ENCODE assay signal across 1 cellular context in the genomic region with DNA sequence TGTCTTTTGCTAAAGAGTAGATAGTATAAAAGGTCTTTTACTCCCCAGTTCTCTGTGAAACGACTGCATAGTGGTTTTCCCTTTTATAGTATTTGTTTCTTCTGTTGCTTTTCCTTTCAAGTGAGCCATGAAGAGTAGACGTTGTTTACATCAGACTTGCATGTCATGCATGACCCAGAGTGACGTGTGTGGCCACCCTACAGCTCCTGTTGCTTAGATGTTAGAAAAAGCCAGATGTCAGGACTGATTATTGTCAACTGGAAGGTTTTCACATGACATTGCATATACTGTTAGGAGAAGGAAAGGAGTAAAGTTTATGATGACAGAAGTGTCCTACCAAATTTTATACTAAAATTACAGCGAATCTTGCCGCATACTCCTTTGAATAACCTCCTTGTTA.
TF ChIP-seq lines count a peak whose summit lies in the region.

No MANE protein-coding gene starts in this region.

TF ChIP-seq in K562, 482 proteins besides CTCF, POLR2A, EP300 and RAD21 (continued from another document and continues in another):
- TF ChIP-seq, protein P1, sequence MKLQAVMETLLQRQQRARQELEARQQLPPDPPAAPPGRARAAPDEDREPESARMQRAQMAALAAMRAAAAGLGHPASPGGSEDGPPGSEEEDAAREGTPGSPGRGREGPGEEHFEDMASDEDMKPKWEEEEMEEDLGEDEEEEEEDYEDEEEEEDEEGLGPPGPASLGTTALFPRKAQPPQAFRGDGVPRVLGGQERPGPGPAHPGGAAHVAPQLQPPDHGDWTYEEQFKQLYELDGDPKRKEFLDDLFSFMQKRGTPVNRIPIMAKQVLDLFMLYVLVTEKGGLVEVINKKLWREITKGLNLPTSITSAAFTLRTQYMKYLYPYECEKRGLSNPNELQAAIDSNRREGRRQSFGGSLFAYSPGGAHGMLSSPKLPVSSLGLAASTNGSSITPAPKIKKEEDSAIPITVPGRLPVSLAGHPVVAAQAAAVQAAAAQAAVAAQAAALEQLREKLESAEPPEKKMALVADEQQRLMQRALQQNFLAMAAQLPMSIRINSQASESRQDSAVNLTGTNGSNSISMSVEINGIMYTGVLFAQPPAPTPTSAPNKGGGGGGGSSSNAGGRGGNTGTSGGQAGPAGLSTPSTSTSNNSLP (IDR thresholded peaks at IDR 0.05; ENCODE audit: borderline replicate concordance, low read depth, low read length): no peak
- TF ChIP-seq FOXK2 (conservative IDR thresholded peaks at IDR 0.05 in 1 of 2, IDR thresholded peaks at IDR 0.05 in 1 of 2; ENCODE audit: low read depth in 2 of 2): peak; percentile 97 to 98
- TF ChIP-seq, protein P2, sequence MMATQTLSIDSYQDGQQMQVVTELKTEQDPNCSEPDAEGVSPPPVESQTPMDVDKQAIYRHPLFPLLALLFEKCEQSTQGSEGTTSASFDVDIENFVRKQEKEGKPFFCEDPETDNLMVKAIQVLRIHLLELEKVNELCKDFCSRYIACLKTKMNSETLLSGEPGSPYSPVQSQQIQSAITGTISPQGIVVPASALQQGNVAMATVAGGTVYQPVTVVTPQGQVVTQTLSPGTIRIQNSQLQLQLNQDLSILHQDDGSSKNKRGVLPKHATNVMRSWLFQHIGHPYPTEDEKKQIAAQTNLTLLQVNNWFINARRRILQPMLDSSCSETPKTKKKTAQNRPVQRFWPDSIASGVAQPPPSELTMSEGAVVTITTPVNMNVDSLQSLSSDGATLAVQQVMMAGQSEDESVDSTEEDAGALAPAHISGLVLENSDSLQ (IDR thresholded peaks at IDR 0.05): peak; percentile 87
- TF ChIP-seq TBL1XR1 (IDR thresholded peaks at IDR 0.05; ENCODE audit: low read length in 2 of 2): peak in 1 of 2 experiments; percentile 75; a peak in 2 of 4 replicates
- TF ChIP-seq NR2C1 (IDR thresholded peaks at IDR 0.05): no peak
- TF ChIP-seq NR2C1 (tag; IDR thresholded peaks at IDR 0.05): peak; percentile 73; the same call in 1 of the 2 replicates
- TF ChIP-seq SMAD4 (CRISPR knock-in tag; conservative IDR thresholded peaks at IDR 0.05): no peak
- TF ChIP-seq, protein P3, sequence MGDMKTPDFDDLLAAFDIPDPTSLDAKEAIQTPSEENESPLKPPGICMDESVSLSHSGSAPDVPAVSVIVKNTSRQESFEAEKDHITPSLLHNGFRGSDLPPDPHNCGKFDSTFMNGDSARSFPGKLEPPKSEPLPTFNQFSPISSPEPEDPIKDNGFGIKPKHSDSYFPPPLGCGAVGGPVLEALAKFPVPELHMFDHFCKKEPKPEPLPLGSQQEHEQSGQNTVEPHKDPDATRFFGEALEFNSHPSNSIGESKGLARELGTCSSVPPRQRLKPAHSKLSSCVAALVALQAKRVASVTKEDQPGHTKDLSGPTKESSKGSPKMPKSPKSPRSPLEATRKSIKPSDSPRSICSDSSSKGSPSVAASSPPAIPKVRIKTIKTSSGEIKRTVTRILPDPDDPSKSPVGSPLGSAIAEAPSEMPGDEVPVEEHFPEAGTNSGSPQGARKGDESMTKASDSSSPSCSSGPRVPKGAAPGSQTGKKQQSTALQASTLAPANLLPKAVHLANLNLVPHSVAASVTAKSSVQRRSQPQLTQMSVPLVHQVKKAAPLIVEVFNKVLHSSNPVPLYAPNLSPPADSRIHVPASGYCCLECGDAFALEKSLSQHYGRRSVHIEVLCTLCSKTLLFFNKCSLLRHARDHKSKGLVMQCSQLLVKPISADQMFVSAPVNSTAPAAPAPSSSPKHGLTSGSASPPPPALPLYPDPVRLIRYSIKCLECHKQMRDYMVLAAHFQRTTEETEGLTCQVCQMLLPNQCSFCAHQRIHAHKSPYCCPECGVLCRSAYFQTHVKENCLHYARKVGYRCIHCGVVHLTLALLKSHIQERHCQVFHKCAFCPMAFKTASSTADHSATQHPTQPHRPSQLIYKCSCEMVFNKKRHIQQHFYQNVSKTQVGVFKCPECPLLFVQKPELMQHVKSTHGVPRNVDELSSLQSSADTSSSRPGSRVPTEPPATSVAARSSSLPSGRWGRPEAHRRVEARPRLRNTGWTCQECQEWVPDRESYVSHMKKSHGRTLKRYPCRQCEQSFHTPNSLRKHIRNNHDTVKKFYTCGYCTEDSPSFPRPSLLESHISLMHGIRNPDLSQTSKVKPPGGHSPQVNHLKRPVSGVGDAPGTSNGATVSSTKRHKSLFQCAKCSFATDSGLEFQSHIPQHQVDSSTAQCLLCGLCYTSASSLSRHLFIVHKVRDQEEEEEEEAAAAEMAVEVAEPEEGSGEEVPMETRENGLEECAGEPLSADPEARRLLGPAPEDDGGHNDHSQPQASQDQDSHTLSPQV (IDR thresholded peaks at IDR 0.05): peak; percentile 68
- peak; percentile 20; the same call in 1 of the 2 replicates for TF ChIP-seq L3MBTL2 (IDR thresholded peaks at IDR 0.05)
- TF ChIP-seq MAZ (CRISPR knock-in tag; conservative IDR thresholded peaks at IDR 0.05 in 1 of 2, IDR thresholded peaks at IDR 0.05 in 1 of 2): no peak
- TF ChIP-seq, protein P4, sequence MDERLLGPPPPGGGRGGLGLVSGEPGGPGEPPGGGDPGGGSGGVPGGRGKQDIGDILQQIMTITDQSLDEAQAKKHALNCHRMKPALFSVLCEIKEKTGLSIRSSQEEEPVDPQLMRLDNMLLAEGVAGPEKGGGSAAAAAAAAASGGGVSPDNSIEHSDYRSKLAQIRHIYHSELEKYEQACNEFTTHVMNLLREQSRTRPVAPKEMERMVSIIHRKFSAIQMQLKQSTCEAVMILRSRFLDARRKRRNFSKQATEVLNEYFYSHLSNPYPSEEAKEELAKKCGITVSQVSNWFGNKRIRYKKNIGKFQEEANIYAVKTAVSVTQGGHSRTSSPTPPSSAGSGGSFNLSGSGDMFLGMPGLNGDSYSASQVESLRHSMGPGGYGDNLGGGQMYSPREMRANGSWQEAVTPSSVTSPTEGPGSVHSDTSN (CRISPR knock-in tag; IDR thresholded peaks at IDR 0.05; ENCODE audit: low read depth): 0 out of 2 replicates have a peak, but pooled peaks have one; percentile 6
- TF ChIP-seq, protein P4 (tag; conservative IDR thresholded peaks at IDR 0.05; ENCODE audit: low read depth): peak; percentile 12; the same call in 1 of the 2 replicates
- TF ChIP-seq, protein P5, sequence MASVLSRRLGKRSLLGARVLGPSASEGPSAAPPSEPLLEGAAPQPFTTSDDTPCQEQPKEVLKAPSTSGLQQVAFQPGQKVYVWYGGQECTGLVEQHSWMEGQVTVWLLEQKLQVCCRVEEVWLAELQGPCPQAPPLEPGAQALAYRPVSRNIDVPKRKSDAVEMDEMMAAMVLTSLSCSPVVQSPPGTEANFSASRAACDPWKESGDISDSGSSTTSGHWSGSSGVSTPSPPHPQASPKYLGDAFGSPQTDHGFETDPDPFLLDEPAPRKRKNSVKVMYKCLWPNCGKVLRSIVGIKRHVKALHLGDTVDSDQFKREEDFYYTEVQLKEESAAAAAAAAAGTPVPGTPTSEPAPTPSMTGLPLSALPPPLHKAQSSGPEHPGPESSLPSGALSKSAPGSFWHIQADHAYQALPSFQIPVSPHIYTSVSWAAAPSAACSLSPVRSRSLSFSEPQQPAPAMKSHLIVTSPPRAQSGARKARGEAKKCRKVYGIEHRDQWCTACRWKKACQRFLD (CRISPR knock-in tag; IDR thresholded peaks at IDR 0.05): peak; percentile 78; the same call in 1 of the 2 replicates
- no peak for TF ChIP-seq SIN3B (IDR thresholded peaks at IDR 0.05; ENCODE audit: low read depth)
- TF ChIP-seq ATF1 (CRISPR knock-in tag; IDR thresholded peaks at IDR 0.05): peak; percentile 23; the same call in 1 of the 2 replicates
- TF ChIP-seq ATF1 (tag; IDR thresholded peaks at IDR 0.05): peak; percentile 92
- TF ChIP-seq, protein P6, sequence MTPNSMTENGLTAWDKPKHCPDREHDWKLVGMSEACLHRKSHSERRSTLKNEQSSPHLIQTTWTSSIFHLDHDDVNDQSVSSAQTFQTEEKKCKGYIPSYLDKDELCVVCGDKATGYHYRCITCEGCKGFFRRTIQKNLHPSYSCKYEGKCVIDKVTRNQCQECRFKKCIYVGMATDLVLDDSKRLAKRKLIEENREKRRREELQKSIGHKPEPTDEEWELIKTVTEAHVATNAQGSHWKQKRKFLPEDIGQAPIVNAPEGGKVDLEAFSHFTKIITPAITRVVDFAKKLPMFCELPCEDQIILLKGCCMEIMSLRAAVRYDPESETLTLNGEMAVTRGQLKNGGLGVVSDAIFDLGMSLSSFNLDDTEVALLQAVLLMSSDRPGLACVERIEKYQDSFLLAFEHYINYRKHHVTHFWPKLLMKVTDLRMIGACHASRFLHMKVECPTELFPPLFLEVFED (CRISPR knock-in tag; conservative IDR thresholded peaks at IDR 0.05): no peak
- peak; percentile 71 for TF ChIP-seq MEIS2 (IDR thresholded peaks at IDR 0.05; ENCODE audit: partially characterized antibody)
- peak; percentile 89 for TF ChIP-seq C11orf30 (IDR thresholded peaks at IDR 0.05; ENCODE audit: low read depth)
- TF ChIP-seq MAFF (IDR thresholded peaks at IDR 0.05; ENCODE audit: low read length): peak; percentile 58; the same call in 1 of the 2 replicates
- TF ChIP-seq ZNF184 (CRISPR knock-in tag; IDR thresholded peaks at IDR 0.05): no peak
- TF ChIP-seq NFXL1 (CRISPR knock-in tag; IDR thresholded peaks at IDR 0.05): no peak
- peak; percentile 58; the same call in 1 of the 2 replicates for TF ChIP-seq ZNF644 (tag; IDR thresholded peaks at IDR 0.05; ENCODE audit: low read depth)
- TF ChIP-seq TARDBP (IDR thresholded peaks at IDR 0.05): no peak
- peak; percentile 46; the same call in 1 of the 2 replicates for TF ChIP-seq SMARCE1 (IDR thresholded peaks at IDR 0.05)
- TF ChIP-seq PHB (CRISPR knock-in tag; IDR thresholded peaks at IDR 0.05): no peak
- peak; percentile 30; the same call in 1 of the 2 replicates for TF ChIP-seq STAT5A (IDR thresholded peaks at IDR 0.05; ENCODE audit: borderline replicate concordance, low read length)
- TF ChIP-seq TAF9B (IDR thresholded peaks at IDR 0.05; ENCODE audit: partially characterized antibody): peak; percentile 11
- peak; percentile 70 for TF ChIP-seq TAL1 (IDR thresholded peaks at IDR 0.05)
- TF ChIP-seq SNRNP70 (optimal IDR thresholded peaks at IDR 0.05; ENCODE audit: low read depth, low read length): no peak
- no peak for TF ChIP-seq SUPT5H (IDR thresholded peaks at IDR 0.05)
- no peak for TF ChIP-seq NFYB (IDR thresholded peaks at IDR 0.05; ENCODE audit: extremely low read depth, insufficient read length)
- TF ChIP-seq ARID1B (IDR thresholded peaks at IDR 0.05): peak; percentile 84
- TF ChIP-seq JUN (IDR thresholded peaks at IDR 0.05; ENCODE audit: borderline replicate concordance, low read depth, low read length): 0 out of 2 replicates have a peak, but pooled peaks have one; percentile 38
- no peak for TF ChIP-seq JUN (CRISPR knock-in tag; IDR thresholded peaks at IDR 0.05; ENCODE audit: borderline replicate concordance)
- TF ChIP-seq, protein P7, sequence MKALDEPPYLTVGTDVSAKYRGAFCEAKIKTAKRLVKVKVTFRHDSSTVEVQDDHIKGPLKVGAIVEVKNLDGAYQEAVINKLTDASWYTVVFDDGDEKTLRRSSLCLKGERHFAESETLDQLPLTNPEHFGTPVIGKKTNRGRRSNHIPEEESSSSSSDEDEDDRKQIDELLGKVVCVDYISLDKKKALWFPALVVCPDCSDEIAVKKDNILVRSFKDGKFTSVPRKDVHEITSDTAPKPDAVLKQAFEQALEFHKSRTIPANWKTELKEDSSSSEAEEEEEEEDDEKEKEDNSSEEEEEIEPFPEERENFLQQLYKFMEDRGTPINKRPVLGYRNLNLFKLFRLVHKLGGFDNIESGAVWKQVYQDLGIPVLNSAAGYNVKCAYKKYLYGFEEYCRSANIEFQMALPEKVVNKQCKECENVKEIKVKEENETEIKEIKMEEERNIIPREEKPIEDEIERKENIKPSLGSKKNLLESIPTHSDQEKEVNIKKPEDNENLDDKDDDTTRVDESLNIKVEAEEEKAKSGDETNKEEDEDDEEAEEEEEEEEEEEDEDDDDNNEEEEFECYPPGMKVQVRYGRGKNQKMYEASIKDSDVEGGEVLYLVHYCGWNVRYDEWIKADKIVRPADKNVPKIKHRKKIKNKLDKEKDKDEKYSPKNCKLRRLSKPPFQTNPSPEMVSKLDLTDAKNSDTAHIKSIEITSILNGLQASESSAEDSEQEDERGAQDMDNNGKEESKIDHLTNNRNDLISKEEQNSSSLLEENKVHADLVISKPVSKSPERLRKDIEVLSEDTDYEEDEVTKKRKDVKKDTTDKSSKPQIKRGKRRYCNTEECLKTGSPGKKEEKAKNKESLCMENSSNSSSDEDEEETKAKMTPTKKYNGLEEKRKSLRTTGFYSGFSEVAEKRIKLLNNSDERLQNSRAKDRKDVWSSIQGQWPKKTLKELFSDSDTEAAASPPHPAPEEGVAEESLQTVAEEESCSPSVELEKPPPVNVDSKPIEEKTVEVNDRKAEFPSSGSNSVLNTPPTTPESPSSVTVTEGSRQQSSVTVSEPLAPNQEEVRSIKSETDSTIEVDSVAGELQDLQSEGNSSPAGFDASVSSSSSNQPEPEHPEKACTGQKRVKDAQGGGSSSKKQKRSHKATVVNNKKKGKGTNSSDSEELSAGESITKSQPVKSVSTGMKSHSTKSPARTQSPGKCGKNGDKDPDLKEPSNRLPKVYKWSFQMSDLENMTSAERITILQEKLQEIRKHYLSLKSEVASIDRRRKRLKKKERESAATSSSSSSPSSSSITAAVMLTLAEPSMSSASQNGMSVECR (CRISPR knock-in tag; IDR thresholded peaks at IDR 0.05): no peak
- TF ChIP-seq, protein P8, sequence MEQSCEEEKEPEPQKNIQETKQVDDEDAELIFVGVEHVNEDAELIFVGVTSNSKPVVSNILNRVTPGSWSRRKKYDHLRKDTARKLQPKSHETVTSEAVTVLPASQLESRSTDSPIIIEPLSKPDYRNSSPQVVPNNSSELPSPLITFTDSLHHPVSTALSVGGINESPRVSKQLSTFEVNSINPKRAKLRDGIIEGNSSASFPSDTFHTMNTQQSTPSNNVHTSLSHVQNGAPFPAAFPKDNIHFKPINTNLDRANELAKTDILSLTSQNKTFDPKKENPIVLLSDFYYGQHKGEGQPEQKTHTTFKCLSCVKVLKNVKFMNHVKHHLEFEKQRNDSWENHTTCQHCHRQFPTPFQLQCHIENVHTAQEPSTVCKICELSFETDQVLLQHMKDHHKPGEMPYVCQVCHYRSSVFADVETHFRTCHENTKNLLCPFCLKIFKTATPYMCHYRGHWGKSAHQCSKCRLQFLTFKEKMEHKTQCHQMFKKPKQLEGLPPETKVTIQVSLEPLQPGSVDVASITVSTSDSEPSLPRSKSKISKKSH (CRISPR knock-in tag; IDR thresholded peaks at IDR 0.05): no peak
- TF ChIP-seq NCOR1 (IDR thresholded peaks at IDR 0.05): peak; percentile 58
- TF ChIP-seq, protein P9, sequence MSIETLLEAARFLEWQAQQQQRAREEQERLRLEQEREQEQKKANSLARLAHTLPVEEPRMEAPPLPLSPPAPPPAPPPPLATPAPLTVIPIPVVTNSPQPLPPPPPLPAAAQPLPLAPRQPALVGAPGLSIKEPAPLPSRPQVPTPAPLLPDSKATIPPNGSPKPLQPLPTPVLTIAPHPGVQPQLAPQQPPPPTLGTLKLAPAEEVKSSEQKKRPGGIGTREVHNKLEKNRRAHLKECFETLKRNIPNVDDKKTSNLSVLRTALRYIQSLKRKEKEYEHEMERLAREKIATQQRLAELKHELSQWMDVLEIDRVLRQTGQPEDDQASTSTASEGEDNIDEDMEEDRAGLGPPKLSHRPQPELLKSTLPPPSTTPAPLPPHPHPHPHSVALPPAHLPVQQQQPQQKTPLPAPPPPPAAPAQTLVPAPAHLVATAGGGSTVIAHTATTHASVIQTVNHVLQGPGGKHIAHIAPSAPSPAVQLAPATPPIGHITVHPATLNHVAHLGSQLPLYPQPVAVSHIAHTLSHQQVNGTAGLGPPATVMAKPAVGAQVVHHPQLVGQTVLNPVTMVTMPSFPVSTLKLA (conservative IDR thresholded peaks at IDR 0.05): peak; percentile 43 to 71; a peak in 2 of 4 replicates
